ENCODE assay signal across 8 cellular contexts in the genomic region with DNA sequence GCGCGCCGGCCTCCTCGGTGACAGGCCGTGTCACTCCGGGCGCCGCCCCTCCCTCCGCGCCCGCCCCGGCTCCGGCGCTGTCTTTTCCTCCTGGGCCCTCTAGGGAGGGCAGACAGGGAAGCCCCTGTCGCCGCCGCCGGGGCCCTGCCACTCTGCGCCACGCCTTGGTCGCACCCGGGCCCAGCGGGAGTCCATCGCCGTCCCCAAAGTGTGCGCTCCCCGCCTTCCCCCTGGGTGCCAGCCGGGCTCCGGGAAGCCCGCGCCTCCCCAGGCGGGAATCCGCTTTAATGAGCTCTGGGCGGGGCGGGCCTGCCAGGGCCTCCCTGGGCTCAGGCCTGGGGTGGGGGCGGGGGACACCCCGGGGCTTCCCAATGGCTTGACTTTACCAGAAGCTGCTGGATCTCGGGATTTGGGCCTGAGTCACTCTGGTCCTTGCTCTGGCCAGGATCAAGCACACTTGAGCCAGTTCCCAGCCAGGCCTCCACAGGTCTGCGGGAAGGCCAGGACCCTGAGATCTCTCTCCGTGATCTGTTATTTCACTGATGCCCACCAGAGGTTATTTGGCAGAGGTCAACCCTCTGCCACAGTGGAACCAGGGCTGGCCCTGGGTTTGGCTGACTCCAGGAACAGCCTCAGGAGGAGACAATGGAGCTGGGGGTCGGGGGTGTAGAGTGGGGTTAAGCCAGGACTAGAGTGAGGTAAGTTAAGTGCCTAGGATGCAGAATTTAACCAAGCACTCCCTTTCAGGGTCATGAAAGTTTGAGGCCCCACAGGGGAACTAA.
A peak's percentile ranks its signal among the peaks of the same experiment; 100 is the strongest.
DNase-seq lines count a peak whose midpoint lies in the region; ATAC-seq and TF ChIP-seq lines count a peak whose summit lies in the region.

No MANE protein-coding gene starts in this region.

- peak overlapping the region; percentile 58 for H2AFZ ChIP-seq in neuron (ENCODE audit: low read depth, low read length)

- in situ Hi-C loops in KBM-7 (cut with MboI; ENCODE audit: low pct_unique_long_range_greater_than_20kb, low sequenced_read_pairs): no loop called here

- H3K9me3 ChIP-seq in ES-I3 (ENCODE audit: control insufficient read depth, insufficient read depth, low read length) (no peaks in the 10 kb centered on the region), neuron (ENCODE audit: low read length) (no peaks in the 10 kb centered on the region)

- H3K4me3 ChIP-seq in foreskin fibroblast (ENCODE audit: low read depth in 1 of 2, low read length in 2 of 2) (peak overlapping the region; percentile 42 to 47), neuron (ENCODE audit: low read length) (peak overlapping the region; percentile 44)

- ATAC-seq in GM21529 (IDR thresholded peaks at IDR 0.05; ENCODE audit: unreplicated experiment): peak; percentile 37

- peak overlapping the region; percentile 61; the same call in 1 of the 2 replicates for H3K9ac ChIP-seq in ES-I3 (ENCODE audit: low read depth, low read length)

- H3K4me1 ChIP-seq in ES-I3 (ENCODE audit: insufficient read depth, low read length) (peaks cover 34% of the 10 kb centered on the region), neuron (ENCODE audit: insufficient read depth, low read length) (peaks cover 4% of the 10 kb centered on the region)

- peak; percentile 58 for DNase-seq in KBM-7
- peak; percentile 54 for DNase-seq in activated T-cell treated with anti-CD3 and anti-CD28 coated beads for 4 hours
- DNase-seq in foreskin fibroblast: peak; percentile 86 to 88
- DNase-seq in NCI-H128 (lab: John Stamatoyannopoulos, UW; ENCODE audit: unreplicated experiment): no peak
- no peak for DNase-seq in mesenteric fat pad (ENCODE audit: low spot score)

- peaks cover 34% of the 10 kb centered on the region for H3K27me3 ChIP-seq in neuron (ENCODE audit: insufficient read depth, low read length)

- no peak for TF ChIP-seq CTCF in foreskin fibroblast (IDR thresholded peaks at IDR 0.05; ENCODE audit: low read depth, low read length)

- H3K36me3 ChIP-seq in ES-I3 (ENCODE audit: insufficient read depth, low read length): no peaks in the 10 kb centered on the region
- H3K36me3 ChIP-seq in neuron (ENCODE audit: insufficient read depth, low read length): no peaks in the 10 kb centered on the region

Comparison
In these comparisons a context has a peak if more than half of its experiments do, and no peak if none do; other contexts are left out.
1. DNase-seq: peak in KBM-7 (single experiment), activated T-cell treated with anti-CD3 and anti-CD28 coated beads for 4 hours (single experiment) and foreskin fibroblast (2 of 2); none in NCI-H128 (single experiment) and mesenteric fat pad (single experiment).